In the genomic region with DNA sequence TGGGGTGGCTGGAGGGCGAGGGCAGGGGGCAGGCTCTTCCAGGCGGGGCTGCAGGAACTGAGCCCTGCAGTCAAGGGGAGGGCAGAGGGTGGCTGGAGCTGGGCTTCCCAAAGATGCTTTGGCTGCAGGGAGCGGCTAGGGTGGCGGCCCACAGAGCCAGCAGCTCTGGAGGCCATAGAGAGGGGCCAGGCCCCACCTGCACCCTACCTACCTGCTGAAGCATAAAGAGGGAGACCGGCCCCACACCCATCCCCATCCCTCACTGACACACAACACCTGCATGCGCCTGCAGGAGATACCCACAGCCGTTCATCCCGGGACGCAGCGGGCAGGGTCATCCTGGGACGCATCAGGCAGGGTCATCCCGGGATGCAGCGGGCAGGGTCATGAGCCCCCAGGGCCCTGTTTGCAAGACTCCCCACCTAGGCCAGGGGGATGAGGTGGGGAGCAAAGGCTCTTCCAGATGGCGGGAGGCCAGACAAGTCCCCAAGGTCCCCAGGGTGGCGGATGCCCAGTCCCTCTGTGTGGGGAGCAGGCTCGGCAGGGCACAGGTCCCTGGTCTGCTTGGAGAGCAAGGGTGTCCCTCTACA, we compare ENCODE assay signal across 13 cellular contexts.
"Had no signal": no experiment of that assay in that cellular context is flagged by ENCODE, and none has a peak within 500 bp of the region (broad histone marks: within the 10 kb centered on the region; RNA-seq: fewer than 3 reads in every experiment).

No MANE protein-coding gene starts in this region.

- DNase-seq: effector memory CD4-positive, alpha-beta T cell; hippocampal formation; kidney glomerular epithelial cell; lower lobe of right lung; naive B cell; nephron progenitor cell; stimulated activated CD4-positive, alpha-beta T cell treated with anti-CD3 and anti-CD28 coated beads, Interleukin-4, amount 100 ng/mL, for 4 hours; stimulated activated naive B cell treated with anti-CD40 and anti-IgM and Interleukin-4, amounts not matched to agents 10 μg/mL and 1 μg/mL and 100 μg/mL, for 72 hours; stimulated activated naive CD8-positive, alpha-beta T cell treated with anti-CD3 and anti-CD28 coated beads, Interleukin-15, amount 100 ng/mL, for 72 hours; trophoblast cell had no signal

- H3K4me3 ChIP-seq: heart left ventricle, lower lobe of right lung, smooth muscle cell, testis had no signal

- H3K9me3 ChIP-seq: heart left ventricle, lower lobe of right lung, testis had no signal

- H3K27me3 ChIP-seq: heart left ventricle, testis had no signal

- H3K4me2 ChIP-seq: smooth muscle cell had no signal

- ATAC-seq: lower lobe of right lung; stimulated activated naive B cell treated with anti-CD40 and anti-IgM and Interleukin-4, amounts not matched to agents 10 μg/mL and 1 μg/mL and 100 μg/mL, for 72 hours; stimulated activated naive CD8-positive, alpha-beta T cell treated with anti-CD3 and anti-CD28 coated beads, Interleukin-15, amount 100 ng/mL, for 72 hours had no signal

- H3K27ac ChIP-seq: lower lobe of right lung had no signal

- H3K36me3 ChIP-seq: heart left ventricle, lower lobe of right lung had no signal
